ENCODE assay signal across 15 cellular contexts in the genomic region with DNA sequence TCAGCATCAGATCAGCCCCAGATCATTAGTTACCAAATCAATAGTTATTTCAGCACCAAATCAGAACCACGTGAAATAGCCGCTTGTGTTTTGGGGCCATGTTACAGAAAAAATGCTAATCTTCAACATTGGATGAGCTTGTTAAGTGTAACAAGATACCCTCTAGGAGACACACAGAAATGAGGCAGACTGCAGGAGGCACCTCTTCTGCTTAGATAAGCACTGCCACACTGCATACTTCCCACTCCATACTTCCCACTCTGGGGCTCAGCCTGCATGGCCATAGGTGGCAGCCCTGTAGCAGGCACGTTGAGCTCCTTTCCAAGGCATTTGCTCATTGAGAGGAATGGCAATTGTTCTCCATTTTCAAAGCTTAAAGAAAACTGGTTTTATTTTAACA.
DNase-seq lines count a peak whose midpoint lies in the region; ATAC-seq, FAIRE-seq and TF ChIP-seq lines count a peak whose summit lies in the region.
"Had no signal": no experiment of that assay in that cellular context is flagged by ENCODE, and none has a peak within 500 bp of the region (broad histone marks: within the 10 kb centered on the region; RNA-seq: fewer than 3 reads in every experiment).

No MANE protein-coding gene starts in this region.

- H3K4me3 ChIP-seq in A673 (ENCODE audit: low read depth, low read length, poor library complexity, severe bottlenecking) (no peak overlapping the region), K562 (no peak overlapping the region)
- H3K4me3 ChIP-seq: A549, HAP-1 had no signal

- no peak for TF ChIP-seq RAD21 in K562 (CRISPR knock-in tag; conservative IDR thresholded peaks at IDR 0.05 in 1 of 2, IDR thresholded peaks at IDR 0.05 in 1 of 2)

- CTCF ChIA-PET in A673 (lab: Charles Lee) = no interaction called here
- CTCF ChIA-PET in K562 (lab: Yijun Ruan, JAX; ENCODE audit: low intra/inter-chr PET ratio) = no interaction called here

- H2AFZ ChIP-seq in K562 (ENCODE audit: low read depth, low read length) = no peak overlapping the region

- peak; percentile 45 for DNase-seq in A673 (ENCODE audit: low spot score)
- peak; percentile 5 for DNase-seq in EH (ENCODE audit: low read depth)
- peak; percentile 84 for DNase-seq in NCI-H2171 treated with DMSO at 0.1 percent for 48 hours (lab: John Stamatoyannopoulos, UW)
- peak in 2 of 4 experiments; percentile 12 to 33 for DNase-seq in K562 (ENCODE audit: extremely low read depth in 1 of 4, low spot score in 3 of 4)
- no peak for DNase-seq in T-helper 2 cell
- no peak for DNase-seq in NCI-H2081 treated with DMSO at 0.1 percent for 48 hours (lab: John Stamatoyannopoulos, UW)
- DNase-seq in DMS153 (lab: John Stamatoyannopoulos, UW) = no peak
- DNase-seq: CD8-positive, alpha-beta memory T cell; NCI-H1694 treated with DMSO at 0.1 percent for 48 hours; NCI-H2227 treated with DMSO at 0.1 percent for 48 hours; NCI-H748 treated with DMSO at 0.1 percent for 48 hours; SHP77 treated with DMSO at 0.1 percent for 48 hours had no signal

- H3K27ac ChIP-seq in A673 (ENCODE audit: low read depth, low read length, poor library complexity, severe bottlenecking) (no peak overlapping the region), K562 (ENCODE audit: extremely low read depth, low read depth, low read length) (no peak overlapping the region)
- H3K27ac ChIP-seq: A549 had no signal

- BruUV-seq in A673 (replicated peaks; lab: Mats Ljungman, UMichigan) = no TSS peak
- BruUV-seq in K562 (replicated peaks; lab: Mats Ljungman, UMichigan) = no TSS peak

- H3K27me3 ChIP-seq in A673 (replicated peaks; ENCODE audit: insufficient read depth, low read depth, low read length, poor library complexity) (no peaks in the 10 kb centered on the region), K562 (ENCODE audit: control insufficient read depth in 2 of 2, insufficient read depth in 2 of 2, low read length in 2 of 2) (no peaks in the 10 kb centered on the region)

- H3K4me2 ChIP-seq in K562 (ENCODE audit: insufficient read depth, low read length) = no peak overlapping the region
- H3K4me2 ChIP-seq: A549 had no signal

- TF ChIP-seq CTCF in A673 (conservative IDR thresholded peaks at IDR 0.05; ENCODE audit: low read depth, low read length) (no peak), K562 (IDR thresholded peaks at IDR 0.05 in 2 of 3, conservative IDR thresholded peaks at IDR 0.05 in 1 of 3; ENCODE audit: insufficient read depth in 2 of 3, low read depth in 1 of 3, low read length in 3 of 3) (no peak)

- no peaks in the 10 kb centered on the region for H3K9me3 ChIP-seq in A673 (ENCODE audit: low read depth, low read length, poor library complexity, severe bottlenecking)
- no peaks in the 10 kb centered on the region for H3K9me3 ChIP-seq in K562 (replicated peaks; ENCODE audit: control insufficient read depth, insufficient read depth, low read depth, low read length)
- H3K9me3 ChIP-seq: A549, HAP-1 had no signal

- H3K9me1 ChIP-seq in K562 (ENCODE audit: control insufficient read depth, insufficient read depth, low read length) = no peaks in the 10 kb centered on the region

- POLR2A ChIA-PET in A673 (lab: Charles Lee; ENCODE audit: low non-redundant PET) = no interaction called here
- POLR2A ChIA-PET in K562 (lab: Yijun Ruan, JAX) = interaction anchor here (0.6 kb wide), 1 partner anchor 21 kb away, joined by 4 read pairs; no protein-coding TSS in a partner anchor

- H3K9ac ChIP-seq in K562 (ENCODE audit: insufficient read depth in 1 of 2, low read depth in 2 of 2, low read length in 2 of 2) = no peak overlapping the region

- no peaks in the 10 kb centered on the region for H3K79me2 ChIP-seq in K562 (ENCODE audit: control insufficient read depth, insufficient read depth, low read length)

- no peaks in the 10 kb centered on the region for H4K20me1 ChIP-seq in K562 (replicated peaks; ENCODE audit: control insufficient read depth, insufficient read depth, low read length)

- TF ChIP-seq EP300 in K562 (IDR thresholded peaks at IDR 0.05; ENCODE audit: low read length) = no peak

- 9% methylated on average over 3 of the region's 3 CpGs for WGBS in K562 (ENCODE audit: insufficient coverage, low coverage, missing lambda C conversion rate)

- no peak for FAIRE-seq in K562 (lab: Jason Lieb, UNC)
- FAIRE-seq: A549 had no signal

- in situ Hi-C loops in K562 (cut with MboI) = no loop called here

- ATAC-seq in K562 = peak; percentile 68; the same call in 2 of the 3 replicates
- ATAC-seq in HG02623 (IDR thresholded peaks at IDR 0.05; ENCODE audit: unreplicated experiment) = no peak
- ATAC-seq: A549 had no signal

- H3K36me3 ChIP-seq in A673 (ENCODE audit: insufficient read depth, low read length, poor library complexity, severe bottlenecking) (no peaks in the 10 kb centered on the region), K562 (ENCODE audit: control insufficient read depth, insufficient read depth, low read length) (no peaks in the 10 kb centered on the region)
- H3K36me3 ChIP-seq: HAP-1 had no signal

- TF ChIP-seq POLR2A in K562 (conservative IDR thresholded peaks at IDR 0.05) = no peak

- peaks cover 30% of the 10 kb centered on the region for H3K4me1 ChIP-seq in A673 (ENCODE audit: insufficient read depth, low read length, poor library complexity, severe bottlenecking)
- peaks cover 0 to 10% of the 10 kb centered on the region in 2 experiments; a peak in 2 of 5 replicates for H3K4me1 ChIP-seq in K562 (replicated peaks in 1 of 2; ENCODE audit: control insufficient read depth in 2 of 2, insufficient read depth in 2 of 2, low read length in 2 of 2)
- H3K4me1 ChIP-seq: HAP-1 had no signal

- intact Hi-C loops in A673 (cut with micrococcal nuclease; ENCODE audit: unreplicated experiment) (no loop called here), K562 (cut with micrococcal nuclease) (no loop called here)

TF ChIP-seq in K562, 482 proteins besides CTCF, POLR2A, EP300 and RAD21 (continues in another document):
- TF ChIP-seq IFI16 (CRISPR knock-in tag; IDR thresholded peaks at IDR 0.05) (no peak), GABPA (tag; conservative IDR thresholded peaks at IDR 0.05; ENCODE audit: low read depth) (no peak), EWSR1 (IDR thresholded peaks at IDR 0.05; ENCODE audit: borderline replicate concordance, low read depth, partially characterized antibody) (no peak), RNF2 (IDR thresholded peaks at IDR 0.05) (no peak), ZNF589 (CRISPR knock-in tag; IDR thresholded peaks at IDR 0.05; ENCODE audit: low read depth) (no peak), RUNX1 (IDR thresholded peaks at IDR 0.05; ENCODE audit: low read depth) (no peak)
- TF ChIP-seq, protein P1, sequence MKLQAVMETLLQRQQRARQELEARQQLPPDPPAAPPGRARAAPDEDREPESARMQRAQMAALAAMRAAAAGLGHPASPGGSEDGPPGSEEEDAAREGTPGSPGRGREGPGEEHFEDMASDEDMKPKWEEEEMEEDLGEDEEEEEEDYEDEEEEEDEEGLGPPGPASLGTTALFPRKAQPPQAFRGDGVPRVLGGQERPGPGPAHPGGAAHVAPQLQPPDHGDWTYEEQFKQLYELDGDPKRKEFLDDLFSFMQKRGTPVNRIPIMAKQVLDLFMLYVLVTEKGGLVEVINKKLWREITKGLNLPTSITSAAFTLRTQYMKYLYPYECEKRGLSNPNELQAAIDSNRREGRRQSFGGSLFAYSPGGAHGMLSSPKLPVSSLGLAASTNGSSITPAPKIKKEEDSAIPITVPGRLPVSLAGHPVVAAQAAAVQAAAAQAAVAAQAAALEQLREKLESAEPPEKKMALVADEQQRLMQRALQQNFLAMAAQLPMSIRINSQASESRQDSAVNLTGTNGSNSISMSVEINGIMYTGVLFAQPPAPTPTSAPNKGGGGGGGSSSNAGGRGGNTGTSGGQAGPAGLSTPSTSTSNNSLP (IDR thresholded peaks at IDR 0.05; ENCODE audit: borderline replicate concordance, low read depth, low read length) = no peak
- TF ChIP-seq, protein P2, sequence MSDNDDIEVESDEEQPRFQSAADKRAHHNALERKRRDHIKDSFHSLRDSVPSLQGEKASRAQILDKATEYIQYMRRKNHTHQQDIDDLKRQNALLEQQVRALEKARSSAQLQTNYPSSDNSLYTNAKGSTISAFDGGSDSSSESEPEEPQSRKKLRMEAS (CRISPR knock-in tag; IDR thresholded peaks at IDR 0.05) = no peak
- TF ChIP-seq, protein P3, sequence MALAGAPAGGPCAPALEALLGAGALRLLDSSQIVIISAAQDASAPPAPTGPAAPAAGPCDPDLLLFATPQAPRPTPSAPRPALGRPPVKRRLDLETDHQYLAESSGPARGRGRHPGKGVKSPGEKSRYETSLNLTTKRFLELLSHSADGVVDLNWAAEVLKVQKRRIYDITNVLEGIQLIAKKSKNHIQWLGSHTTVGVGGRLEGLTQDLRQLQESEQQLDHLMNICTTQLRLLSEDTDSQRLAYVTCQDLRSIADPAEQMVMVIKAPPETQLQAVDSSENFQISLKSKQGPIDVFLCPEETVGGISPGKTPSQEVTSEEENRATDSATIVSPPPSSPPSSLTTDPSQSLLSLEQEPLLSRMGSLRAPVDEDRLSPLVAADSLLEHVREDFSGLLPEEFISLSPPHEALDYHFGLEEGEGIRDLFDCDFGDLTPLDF (CRISPR knock-in tag; IDR thresholded peaks at IDR 0.05) = no peak
- TF ChIP-seq, protein P4, sequence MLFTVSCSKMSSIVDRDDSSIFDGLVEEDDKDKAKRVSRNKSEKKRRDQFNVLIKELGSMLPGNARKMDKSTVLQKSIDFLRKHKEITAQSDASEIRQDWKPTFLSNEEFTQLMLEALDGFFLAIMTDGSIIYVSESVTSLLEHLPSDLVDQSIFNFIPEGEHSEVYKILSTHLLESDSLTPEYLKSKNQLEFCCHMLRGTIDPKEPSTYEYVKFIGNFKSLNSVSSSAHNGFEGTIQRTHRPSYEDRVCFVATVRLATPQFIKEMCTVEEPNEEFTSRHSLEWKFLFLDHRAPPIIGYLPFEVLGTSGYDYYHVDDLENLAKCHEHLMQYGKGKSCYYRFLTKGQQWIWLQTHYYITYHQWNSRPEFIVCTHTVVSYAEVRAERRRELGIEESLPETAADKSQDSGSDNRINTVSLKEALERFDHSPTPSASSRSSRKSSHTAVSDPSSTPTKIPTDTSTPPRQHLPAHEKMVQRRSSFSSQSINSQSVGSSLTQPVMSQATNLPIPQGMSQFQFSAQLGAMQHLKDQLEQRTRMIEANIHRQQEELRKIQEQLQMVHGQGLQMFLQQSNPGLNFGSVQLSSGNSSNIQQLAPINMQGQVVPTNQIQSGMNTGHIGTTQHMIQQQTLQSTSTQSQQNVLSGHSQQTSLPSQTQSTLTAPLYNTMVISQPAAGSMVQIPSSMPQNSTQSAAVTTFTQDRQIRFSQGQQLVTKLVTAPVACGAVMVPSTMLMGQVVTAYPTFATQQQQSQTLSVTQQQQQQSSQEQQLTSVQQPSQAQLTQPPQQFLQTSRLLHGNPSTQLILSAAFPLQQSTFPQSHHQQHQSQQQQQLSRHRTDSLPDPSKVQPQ (CRISPR knock-in tag; IDR thresholded peaks at IDR 0.05; ENCODE audit: borderline replicate concordance) = no peak

Comparison
In these comparisons a context has a peak if more than half of its experiments do, and no peak if none do; other contexts are left out.
1. DNase-seq: peak in A673 (single experiment), EH (single experiment) and NCI-H2171 treated with DMSO at 0.1 percent for 48 hours (single experiment); none in T-helper 2 cell (0 of 5), NCI-H2081 treated with DMSO at 0.1 percent for 48 hours (single experiment) and DMS153 (single experiment).